ENCODE assay signal across 22 cellular contexts in genomic region chr11:93490996-93491618, GRCh38. TPM values are rescaled to one million over a fixed set of nuclear protein-coding genes. Genes with fewer than 3 reads are reported as not detected.
DNase-seq lines count a peak whose midpoint lies in the region; TF ChIP-seq lines count a peak whose summit lies in the region.
"Had no signal": no experiment of that assay in that cellular context is flagged by ENCODE, and none has a peak within 500 bp of the region (broad histone marks: within the 10 kb centered on the region; RNA-seq: fewer than 3 reads in every experiment).

No MANE protein-coding gene starts in this region.

- H3K79me1 ChIP-seq in H9 (ENCODE audit: insufficient read depth, low read depth, low read length, poor library complexity, severe bottlenecking): no peaks in the 10 kb centered on the region

- no peak overlapping the region for H3K56ac ChIP-seq in H9 (ENCODE audit: insufficient read length, low read depth, low read length)

- H3T11ph ChIP-seq in H9 (ENCODE audit: low read length): no peak overlapping the region

- no peaks in the 10 kb centered on the region for H3K23me2 ChIP-seq in H9 (ENCODE audit: insufficient read length, low read depth, low read length, poor library complexity, severe bottlenecking)

- peaks cover 24% of the 10 kb centered on the region; the same call in 1 of the 2 replicates for H3K4me1 ChIP-seq in H9 (ENCODE audit: insufficient read depth, low read length)

- no peak overlapping the region for H2BK20ac ChIP-seq in H9 (ENCODE audit: low read depth, low read length, poor library complexity, severe bottlenecking)

- H3K4me2 ChIP-seq in H9 (ENCODE audit: insufficient read depth, insufficient read length, low read length): peak overlapping the region; percentile 6

- POLR2A ChIA-PET in GM10248 (lab: Yijun Ruan, JAX): no interaction called here

- H3K36me3 Mint-ChIP-seq in H9 (ENCODE audit: insufficient read depth in 1 of 3, low read depth in 3 of 3): peaks cover 13 to 23% (median 19%) of the 10 kb centered on the region in 3 experiments
- peaks cover 13% of the 10 kb centered on the region for H3K36me3 Mint-ChIP-seq in nephron progenitor cell (ENCODE audit: low read depth)
- H3K36me3 Mint-ChIP-seq in CD14-positive monocyte: peaks cover 50 to 51% of the 10 kb centered on the region in 2 donors
- H3K36me3 Mint-ChIP-seq: CD8-positive, alpha-beta T cell had no signal

- H3K9ac ChIP-seq in H9 (ENCODE audit: extremely low read depth, insufficient read length, low read length): no peak overlapping the region

- H3K4me3 Mint-ChIP-seq in H9: peak overlapping the region in 1 of 2 experiments; percentile 53; a peak in 2 of 5 replicates
- H3K4me3 Mint-ChIP-seq in nephron progenitor cell: no peak overlapping the region
- no peak overlapping the region for H3K4me3 Mint-ChIP-seq in CD14-positive monocyte
- H3K4me3 Mint-ChIP-seq: activated CD4-positive, alpha-beta memory T cell treated with anti-CD3 and anti-CD28 coated beads, Interleukin-2, amount 10 ng/mL, durations not matched to agents 7 days and 5 days; CD8-positive, alpha-beta T cell; T-helper 2 cell treated with Interferon-gamma antibody and Interleukin-4, amounts not matched to agents 5 μg/mL and 100 μg/mL, for 36 hours had no signal

- no peak overlapping the region for H4K5ac ChIP-seq in H9 (ENCODE audit: insufficient read length, low read depth, low read length)

- H3K4ac ChIP-seq in H9 (ENCODE audit: low read depth, low read length): no peak overlapping the region

- H3K27ac ChIP-seq in H9 (ENCODE audit: insufficient read length, low read depth, low read length): peak overlapping the region; percentile 78
- H3K27ac ChIP-seq: brain microvascular endothelial cell, colonic mucosa, RWPE1, SK-N-MC, thoracic aorta had no signal

- no peaks in the 10 kb centered on the region for H4K20me1 ChIP-seq in H9 (ENCODE audit: control insufficient read depth, insufficient read depth, insufficient read length)

- no peaks in the 10 kb centered on the region for H3K27me3 ChIP-seq in H9 (ENCODE audit: insufficient read depth, low read length)
- H3K27me3 ChIP-seq: brain microvascular endothelial cell, colonic mucosa had no signal

- H2BK120ac ChIP-seq in H9 (ENCODE audit: low read depth, low read length, poor library complexity, severe bottlenecking): no peak overlapping the region

- no peak overlapping the region for H4K91ac ChIP-seq in H9 (ENCODE audit: insufficient read length, low read depth, low read length)

- H2AFZ ChIP-seq in H9 (ENCODE audit: low read length): no peak overlapping the region

- intact Hi-C loops in CD14-positive monocyte (cut with micrococcal nuclease): no loop called here

- TF ChIP-seq CTCF in H9 (conservative IDR thresholded peaks at IDR 0.05) (no peak), nephron progenitor cell (IDR thresholded peaks at IDR 0.05) (no peak), CD14-positive monocyte (IDR thresholded peaks at IDR 0.05) (no peak), GM10248 (IDR thresholded peaks at IDR 0.05; ENCODE audit: control extremely low read depth, extremely low read depth, low read depth, missing control alignments) (no peak)

- no peak overlapping the region for H3K18ac ChIP-seq in H9 (ENCODE audit: insufficient read length, low read depth, low read length)

- H3K27me3 Mint-ChIP-seq in H9 (ENCODE audit: low read depth) (no peaks in the 10 kb centered on the region), nephron progenitor cell (ENCODE audit: low read depth, poor library complexity) (peaks cover 4% of the 10 kb centered on the region), CD14-positive monocyte (ENCODE audit: low read depth in 3 of 3) (no peaks in the 10 kb centered on the region)
- H3K27me3 Mint-ChIP-seq: activated CD4-positive, alpha-beta memory T cell treated with anti-CD3 and anti-CD28 coated beads, Interleukin-2, amount 10 ng/mL, durations not matched to agents 7 days and 5 days had no signal

- WGBS in H9 (ENCODE audit: extremely low coverage, insufficient read length, low lambda C conversion rate): no CpG with 5 or more reads among the region's 5 CpGs

- CTCF ChIA-PET in GM10248 (lab: Yijun Ruan, JAX): no interaction called here

- peak overlapping the region; percentile 33; the same call in 1 of the 2 replicates for H3K14ac ChIP-seq in H9 (ENCODE audit: insufficient read depth, low read length)

- H2BK12ac ChIP-seq in H9 (ENCODE audit: insufficient read length, low read depth, low read length): no peak overlapping the region

- H3K9me3 ChIP-seq in H9 (ENCODE audit: control insufficient read depth, low read depth, low read length): no peaks in the 10 kb centered on the region
- H3K9me3 ChIP-seq: colonic mucosa, thoracic aorta had no signal

- H3K9me3 Mint-ChIP-seq in H9 (no peaks in the 10 kb centered on the region), nephron progenitor cell (no peaks in the 10 kb centered on the region), CD14-positive monocyte (no peaks in the 10 kb centered on the region)
- H3K9me3 Mint-ChIP-seq: activated CD4-positive, alpha-beta memory T cell treated with anti-CD3 and anti-CD28 coated beads, Interleukin-2, amount 10 ng/mL, durations not matched to agents 7 days and 5 days; CD8-positive, alpha-beta T cell; T-helper 2 cell treated with Interferon-gamma antibody and Interleukin-4, amounts not matched to agents 5 μg/mL and 100 μg/mL, for 36 hours had no signal

- H2BK5ac ChIP-seq in H9 (ENCODE audit: insufficient read length, low read length): no peak overlapping the region

- H2AK5ac ChIP-seq in H9 (ENCODE audit: insufficient read length, low read length): no peak overlapping the region

- H3K4me1 Mint-ChIP-seq in H9: peaks cover 21 to 24% of the 10 kb centered on the region in 2 experiments
- H3K4me1 Mint-ChIP-seq in nephron progenitor cell: peaks cover 29% of the 10 kb centered on the region
- peaks cover 7% of the 10 kb centered on the region for H3K4me1 Mint-ChIP-seq in CD14-positive monocyte
- H3K4me1 Mint-ChIP-seq: activated CD4-positive, alpha-beta memory T cell treated with anti-CD3 and anti-CD28 coated beads, Interleukin-2, amount 10 ng/mL, durations not matched to agents 7 days and 5 days had no signal

- no peak overlapping the region for H4K8ac ChIP-seq in H9 (replicated peaks; ENCODE audit: insufficient read length, low read depth, low read length)

- no peak overlapping the region for H3K23ac ChIP-seq in H9 (ENCODE audit: insufficient read length, low read depth, low read length)

- no peak overlapping the region for H2BK15ac ChIP-seq in H9 (ENCODE audit: low read depth, low read length)

- peak overlapping the region; percentile 31 to 98 (median 95) for H3K27ac Mint-ChIP-seq in H9
- H3K27ac Mint-ChIP-seq in nephron progenitor cell: peak overlapping the region; percentile 89
- H3K27ac Mint-ChIP-seq in CD14-positive monocyte: peak overlapping the region in 1 of 7 donors; percentile 48
- H3K27ac Mint-ChIP-seq: activated CD4-positive, alpha-beta memory T cell treated with anti-CD3 and anti-CD28 coated beads, Interleukin-2, amount 10 ng/mL, durations not matched to agents 7 days and 5 days; CD8-positive, alpha-beta T cell; T-helper 2 cell treated with Interferon-gamma antibody and Interleukin-4, amounts not matched to agents 5 μg/mL and 100 μg/mL, for 36 hours had no signal

- H3K79me2 ChIP-seq in H9 (ENCODE audit: insufficient read depth, low read length): no peaks in the 10 kb centered on the region; the same call in 1 of the 2 replicates

- DNase-seq in H9: peak; percentile 65
- peak; percentile 30 for DNase-seq in OCI-M1 (lab: John Stamatoyannopoulos, UW)
- DNase-seq in iPS DF 4.7 (ENCODE audit: extremely low read depth, low spot score): peak; percentile 72
- no peak for DNase-seq in nephron progenitor cell
- no peak for DNase-seq in cerebellar cortex (ENCODE audit: low spot score)
- no peak for DNase-seq in CD14-positive monocyte (ENCODE audit: low spot score)
- no peak for DNase-seq in GM10248 (ENCODE audit: extremely low spot score)
- DNase-seq: activated CD4-positive, alpha-beta memory T cell treated with anti-CD3 and anti-CD28 coated beads, Interleukin-2, amount 10 ng/mL, durations not matched to agents 7 days and 5 days; brain microvascular endothelial cell; CD8-positive, alpha-beta T cell; colonic mucosa; DMS153; NCI-H1092; NCI-H2029 treated with DMSO at 0.1 percent for 48 hours; NCI-H524 treated with DMSO at 0.1 percent for 48 hours; nucleus accumbens; stimulated activated CD4-positive, alpha-beta T cell treated with anti-CD3 and anti-CD28 coated beads, Interleukin-4, amount 100 ng/mL, for 1 hour; stimulated activated naive CD4-positive, alpha-beta T cell had no signal

RNA-seq across cellular contexts. Expression of gene SMCO4, which starts 52.1 kb away (rescaled TPM):
- total RNA-seq in H9 (2021): 35.6 and 41.1 TPM in 2 replicates
- 100 to 1,000 TPM; 169 to 242 TPM for polyA plus RNA-seq in CD14-positive monocyte

Comparison
In these comparisons a context has a peak if more than half of its experiments do, and no peak if none do; other contexts are left out.
1. DNase-seq: peak in H9 (single experiment), OCI-M1 (single experiment) and iPS DF 4.7 (single experiment); none in nephron progenitor cell (single experiment), cerebellar cortex (single experiment), CD14-positive monocyte (single experiment) and GM10248 (single experiment).